Comparison of ENCODE assay signal across 10 cellular contexts in the genomic region with DNA sequence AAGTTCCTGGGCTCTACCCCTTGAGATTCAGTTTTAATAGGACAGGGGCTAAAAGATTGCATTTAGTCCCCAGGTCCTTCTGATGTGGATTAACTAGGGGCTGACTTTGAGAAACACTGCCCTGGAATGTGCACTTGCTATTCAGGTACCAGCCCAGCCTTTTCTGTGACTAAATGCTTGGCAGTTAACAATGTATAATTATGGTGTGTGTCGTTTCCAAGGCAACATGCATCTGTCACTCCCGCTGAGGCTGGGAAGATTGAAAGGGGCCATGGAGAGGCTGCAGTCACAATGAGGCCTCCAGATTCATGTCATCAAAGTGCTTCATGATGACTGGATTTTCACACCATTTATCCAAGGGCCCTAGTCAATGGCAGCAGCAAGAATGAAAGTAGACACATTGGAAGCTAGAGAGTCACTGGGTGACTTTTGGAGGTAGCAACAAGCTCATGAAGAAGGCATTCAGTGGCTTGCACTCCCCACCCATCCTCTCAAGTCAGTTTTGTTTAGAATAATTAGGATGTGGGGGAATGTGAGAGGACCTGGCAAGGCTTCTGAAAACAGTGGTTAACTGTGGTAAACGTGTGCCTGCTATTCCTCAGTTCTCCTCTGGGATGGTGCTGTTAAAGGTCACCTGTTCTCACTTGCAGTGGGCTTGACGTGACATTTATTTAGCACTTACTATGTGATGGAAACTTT. TPM values are rescaled to one million over a fixed set of nuclear protein-coding genes. Genes with fewer than 3 reads are reported as not detected.
DNase-seq lines count a peak whose midpoint lies in the region; ATAC-seq, FAIRE-seq and TF ChIP-seq lines count a peak whose summit lies in the region.
"Had no signal": no experiment of that assay in that cellular context is flagged by ENCODE, and none has a peak within 500 bp of the region (broad histone marks: within the 10 kb centered on the region; RNA-seq: fewer than 3 reads in every experiment).

No MANE protein-coding gene starts in this region.

- TF ChIP-seq POLR2A in endothelial cell of umbilical vein (IDR thresholded peaks at IDR 0.05; ENCODE audit: low read depth, low read length) = no peak

- H4K20me1 ChIP-seq in endothelial cell of umbilical vein (replicated peaks; ENCODE audit: control insufficient read depth, extremely low read depth, insufficient read depth, low read length) = no peaks in the 10 kb centered on the region

- peak in 1 of 2 donors; percentile 20 for TF ChIP-seq CTCF in endothelial cell of umbilical vein (IDR thresholded peaks at IDR 0.05; ENCODE audit: extremely low read depth in 1 of 2, insufficient read depth in 1 of 2, low read depth in 1 of 2, low read length in 2 of 2)

- H3K9me1 ChIP-seq in endothelial cell of umbilical vein (replicated peaks; ENCODE audit: control insufficient read depth, extremely low read depth, insufficient read depth, low read length) = no peaks in the 10 kb centered on the region

- H4K91ac ChIP-seq in trophoblast cell (ENCODE audit: low read depth, low read length) = no peak overlapping the region

- no peak overlapping the region for H2BK12ac ChIP-seq in trophoblast cell (ENCODE audit: low read length)

- DNase-seq in HAP-1 (ENCODE audit: low spot score in 2 of 2) (peak; percentile 83 to 95), NCI-H2227 (lab: John Stamatoyannopoulos, UW; ENCODE audit: unreplicated experiment) (peak; percentile 97), endothelial cell of umbilical vein (ENCODE audit: low read depth, low spot score) (peak; percentile 79), trophoblast cell (peak; percentile 61 to 85), NCI-H345 (lab: John Stamatoyannopoulos, UW) (no peak), NCI-H510A treated with DMSO at 0.1 percent for 48 hours (lab: John Stamatoyannopoulos, UW) (no peak)
- DNase-seq: activated CD4-positive, alpha-beta T cell treated with anti-CD3 and anti-CD28 coated beads, Interleukin-2, amount 50 U/mL, for 4 hours; gastrocnemius medialis; stimulated activated CD4-positive, alpha-beta T cell treated with anti-CD3 and anti-CD28 coated beads, Interleukin-4, amount 100 ng/mL, for 1 hour had no signal

- no peak overlapping the region for H2BK120ac ChIP-seq in trophoblast cell (ENCODE audit: insufficient read depth, low read length, poor library complexity)

- ATAC-seq in HG02870 (IDR thresholded peaks at IDR 0.05; ENCODE audit: unreplicated experiment) = no peak
- ATAC-seq: gastrocnemius medialis had no signal

- BruUV-seq in endothelial cell of umbilical vein (replicated peaks; lab: Mats Ljungman, UMichigan) = no TSS peak

- H3K18ac ChIP-seq in trophoblast cell (ENCODE audit: low read length) = no peak overlapping the region

- no peak overlapping the region for H3K4me3 ChIP-seq in HAP-1
- no peak overlapping the region for H3K4me3 ChIP-seq in endothelial cell of umbilical vein (replicated peaks in 1 of 3; ENCODE audit: insufficient read depth in 1 of 3, low read depth in 1 of 3, low read length in 3 of 3)
- no peak overlapping the region for H3K4me3 ChIP-seq in trophoblast cell (ENCODE audit: low read depth, low read length)
- H3K4me3 ChIP-seq: gastrocnemius medialis had no signal

- H3K4me1 ChIP-seq in HAP-1 = peaks cover 34% of the 10 kb centered on the region
- H3K4me1 ChIP-seq in endothelial cell of umbilical vein (ENCODE audit: control insufficient read depth, extremely low read depth, insufficient read depth, low read length) = peaks cover 74% of the 10 kb centered on the region
- peaks cover 8 to 19% of the 10 kb centered on the region in 2 experiments for H3K4me1 ChIP-seq in trophoblast cell (ENCODE audit: control insufficient read depth in 1 of 2, insufficient read depth in 2 of 2, low read length in 2 of 2)
- H3K4me1 ChIP-seq: gastrocnemius medialis had no signal

- no peak overlapping the region for H2AK5ac ChIP-seq in trophoblast cell (ENCODE audit: low read length)

- peak; percentile 54 for FAIRE-seq in endothelial cell of umbilical vein (lab: Jason Lieb, UNC)

- CTCF ChIA-PET in endothelial cell of umbilical vein (lab: Charles Lee) = interaction anchor here (1.1 kb wide), 1 partner anchor 14 kb away, joined by 3 read pairs; no protein-coding TSS in a partner anchor

- in situ Hi-C loops in HAP-1 (cut with MboI; ENCODE audit: low sequenced_read_pairs) = no loop called here

- H4K12ac ChIP-seq in trophoblast cell (ENCODE audit: low read depth, low read length) = no peak overlapping the region

- H3K9ac ChIP-seq in endothelial cell of umbilical vein (replicated peaks; ENCODE audit: extremely low read depth, insufficient read depth, low read length) (peak overlapping the region; percentile 49), trophoblast cell (ENCODE audit: low read length) (no peak overlapping the region)

- no peak overlapping the region for H2BK5ac ChIP-seq in trophoblast cell (ENCODE audit: low read depth, low read length, poor library complexity)

- POLR2A ChIA-PET in endothelial cell of umbilical vein (lab: Charles Lee) = no interaction called here

- dilution Hi-C loops in endothelial cell of umbilical vein (cut with MboI; ENCODE audit: extremely low pct_ligation_motif_present, low sequenced_read_pairs) = no loop called here

- intact Hi-C loops in endothelial cell of umbilical vein (cut with micrococcal nuclease) = loop anchor here (1.0 kb wide), 1 partner anchor 98 kb away; no protein-coding TSS in a partner anchor

- H2AFZ ChIP-seq in endothelial cell of umbilical vein (ENCODE audit: low read depth, low read length) (no peak overlapping the region), trophoblast cell (ENCODE audit: insufficient read depth, low read length, poor library complexity) (no peak overlapping the region)

- H3K4me2 ChIP-seq in endothelial cell of umbilical vein (ENCODE audit: insufficient read depth, low read length) (no peak overlapping the region), trophoblast cell (ENCODE audit: low read length) (peak overlapping the region; percentile 11)

- no peaks in the 10 kb centered on the region for H3K9me3 ChIP-seq in HAP-1
- H3K9me3 ChIP-seq in endothelial cell of umbilical vein (replicated peaks; ENCODE audit: control insufficient read depth, insufficient read depth, low read length) = no peaks in the 10 kb centered on the region
- no peaks in the 10 kb centered on the region for H3K9me3 ChIP-seq in trophoblast cell (ENCODE audit: insufficient read depth, low read depth, low read length)
- H3K9me3 ChIP-seq: gastrocnemius medialis had no signal

- H4K8ac ChIP-seq in trophoblast cell (ENCODE audit: low read depth, low read length) = no peak overlapping the region

- peaks cover 3% of the 10 kb centered on the region for H3K79me1 ChIP-seq in trophoblast cell (ENCODE audit: low read length)

- H3K27ac ChIP-seq in endothelial cell of umbilical vein (ENCODE audit: insufficient read depth, low read depth, low read length) (peak overlapping the region; percentile 80), trophoblast cell (ENCODE audit: low read depth, low read length) (peak overlapping the region; percentile 59)
- H3K27ac ChIP-seq: gastrocnemius medialis had no signal

- peak overlapping the region; percentile 21 for H3K4ac ChIP-seq in trophoblast cell (ENCODE audit: low read depth, low read length)

- H3K79me2 ChIP-seq in endothelial cell of umbilical vein (ENCODE audit: control insufficient read depth, insufficient read depth, low read length) = peaks cover 95% of the 10 kb centered on the region
- H3K79me2 ChIP-seq in trophoblast cell (ENCODE audit: control insufficient read depth, insufficient read depth, low read length, poor library complexity) = peaks cover 6% of the 10 kb centered on the region

- peaks cover 23% of the 10 kb centered on the region for H3K36me3 ChIP-seq in HAP-1 (replicated peaks)
- H3K36me3 ChIP-seq in endothelial cell of umbilical vein (ENCODE audit: control insufficient read depth in 2 of 2, extremely low read depth in 1 of 2, insufficient read depth in 2 of 2, low read length in 2 of 2) = peaks cover 8 to 28% of the 10 kb centered on the region in 2 experiments
- H3K36me3 ChIP-seq in trophoblast cell (ENCODE audit: control insufficient read depth in 1 of 2, insufficient read depth in 2 of 2, low read length in 2 of 2) = peaks cover 4 to 6% of the 10 kb centered on the region in 2 experiments
- H3K36me3 ChIP-seq: gastrocnemius medialis had no signal

- no peak overlapping the region for H3K23ac ChIP-seq in trophoblast cell (ENCODE audit: low read length)

- no peaks in the 10 kb centered on the region for H3K27me3 ChIP-seq in HAP-1 (ENCODE audit: low read depth)
- no peaks in the 10 kb centered on the region for H3K27me3 ChIP-seq in endothelial cell of umbilical vein (ENCODE audit: control insufficient read depth in 2 of 2, insufficient read depth in 2 of 2, low read length in 2 of 2)
- H3K27me3 ChIP-seq in trophoblast cell (ENCODE audit: insufficient read depth, low read length) = no peaks in the 10 kb centered on the region
- H3K27me3 ChIP-seq: gastrocnemius medialis had no signal

- WGBS in trophoblast cell (ENCODE audit: extremely low coverage, insufficient coverage, insufficient read length) = no CpG with 5 or more reads among the region's 4 CpGs

- H3K14ac ChIP-seq in trophoblast cell (ENCODE audit: low read length) = no peak overlapping the region

TF ChIP-seq in endothelial cell of umbilical vein, 7 proteins besides CTCF, POLR2A, EP300 and RAD21:
- TF ChIP-seq EZH2 (IDR thresholded peaks at IDR 0.05; ENCODE audit: borderline replicate concordance, low read depth, low read length, severe bottlenecking) (no peak), GATA2 (IDR thresholded peaks at IDR 0.05; ENCODE audit: insufficient read depth, insufficient read length, low read depth, low read length) (no peak), FOS (IDR thresholded peaks at IDR 0.05; ENCODE audit: borderline replicate concordance, insufficient read depth, low read length) (no peak), JUN (IDR thresholded peaks at IDR 0.05; ENCODE audit: borderline replicate concordance, insufficient read depth, insufficient read length, low read depth) (no peak), MYC (IDR thresholded peaks at IDR 0.05; ENCODE audit: low read depth, low read length) (no peak), POLR2AphosphoS5 (IDR thresholded peaks at IDR 0.05; ENCODE audit: insufficient read depth, low read depth, low read length) (no peak)
- TF ChIP-seq, protein P1, sequence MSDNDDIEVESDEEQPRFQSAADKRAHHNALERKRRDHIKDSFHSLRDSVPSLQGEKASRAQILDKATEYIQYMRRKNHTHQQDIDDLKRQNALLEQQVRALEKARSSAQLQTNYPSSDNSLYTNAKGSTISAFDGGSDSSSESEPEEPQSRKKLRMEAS (IDR thresholded peaks at IDR 0.05; ENCODE audit: insufficient read depth, insufficient read length) = no peak

RNA-seq across cellular contexts. Expression of a gene that starts 28.3 kb away (rescaled TPM):
- 369 and 390 TPM in 2 replicates for total RNA-seq in endothelial cell of umbilical vein
- polyA plus RNA-seq in endothelial cell of umbilical vein = 113 and 114 TPM in 2 replicates
- 130 and 164 TPM in 2 replicates for polyA plus RNA-seq in endothelial cell of umbilical vein (2011; cell fraction: cytosol; rRNA removed)
- 204 and 223 TPM in 2 replicates for polyA plus RNA-seq in endothelial cell of umbilical vein (2011; cell fraction: nucleus; rRNA removed)
- polyA plus RNA-seq in endothelial cell of umbilical vein (2012) = 239 and 249 TPM in 2 replicates
- polyA minus RNA-seq in endothelial cell of umbilical vein = 582 and 866 TPM in 2 replicates
- 2.6 TPM for polyA minus RNA-seq in endothelial cell of umbilical vein (2011; cell fraction: cytosol; rRNA and poly(A)+ RNA removed)
- 148 and 149 TPM in 2 replicates for polyA minus RNA-seq in endothelial cell of umbilical vein (2011; cell fraction: nucleus; rRNA and poly(A)+ RNA removed)
- 251 and 256 TPM in 2 replicates for polyA plus RNA-seq in trophoblast cell (2013)

Comparison
In these comparisons a context has a peak if more than half of its experiments do, and no peak if none do; other contexts are left out.
1. DNase-seq: peak in HAP-1 (2 of 2), NCI-H2227 (single experiment), endothelial cell of umbilical vein (single experiment) and trophoblast cell (2 of 2); none in NCI-H345 (single experiment) and NCI-H510A treated with DMSO at 0.1 percent for 48 hours (single experiment).